In genomic region chr7:113548561-113548960, GRCh38 we compare ENCODE assay signal across 15 cellular contexts.
A peak's percentile ranks its signal among the peaks of the same experiment; 100 is the strongest.
DNase-seq lines count a peak whose midpoint lies in the region; ATAC-seq lines count a peak whose summit lies in the region.
"Had no signal": no experiment of that assay in that cellular context is flagged by ENCODE, and none has a peak within 500 bp of the region (broad histone marks: within the 10 kb centered on the region; RNA-seq: fewer than 3 reads in every experiment).

No MANE protein-coding gene starts in this region.

- H3K36me3 Mint-ChIP-seq in naive thymus-derived CD8-positive, alpha-beta T cell, result no peaks in the 10 kb centered on the region
- H3K36me3 Mint-ChIP-seq: IgD-negative memory B cell had no signal

- DNase-seq in ELR (ENCODE audit: low read depth) (peak; percentile 22), NCI-H226 (peak; percentile 40), ACHN (no peak), OCI-M1 (lab: John Stamatoyannopoulos, UW) (no peak)
- DNase-seq in naive thymus-derived CD8-positive, alpha-beta T cell, result no peak
- DNase-seq: activated CD4-positive, alpha-beta memory T cell treated with anti-CD3 and anti-CD28 coated beads, Interleukin-2, amount 10 ng/mL, durations not matched to agents 7 days and 5 days; caudate nucleus; NCI-H1105; occipital lobe; sigmoid colon; stimulated activated CD4-positive, alpha-beta T cell treated with anti-CD3 and anti-CD28 coated beads, Interleukin-2, amount 100 ng/mL, for 24 hours had no signal

- ATAC-seq in GM19351 (IDR thresholded peaks at IDR 0.05; ENCODE audit: unreplicated experiment), result peak; percentile 47
- peak; percentile 50 for ATAC-seq in HG02981 (IDR thresholded peaks at IDR 0.05; ENCODE audit: unreplicated experiment)
- ATAC-seq in GM21737 (IDR thresholded peaks at IDR 0.05; ENCODE audit: unreplicated experiment), result no peak
- no peak for ATAC-seq in naive thymus-derived CD8-positive, alpha-beta T cell

- POLR2A ChIA-PET in naive thymus-derived CD8-positive, alpha-beta T cell (lab: Charles Lee), result no interaction called here

- in situ Hi-C loops in ACHN (cut with HindIII; ENCODE audit: low pct_ligation_motif_present, low pct_unique_long_range_greater_than_20kb, low sequenced_read_pairs), result no loop called here

- H3K27me3 Mint-ChIP-seq in naive thymus-derived CD8-positive, alpha-beta T cell, result no peaks in the 10 kb centered on the region
- H3K27me3 Mint-ChIP-seq: activated CD4-positive, alpha-beta memory T cell treated with anti-CD3 and anti-CD28 coated beads, Interleukin-2, amount 10 ng/mL, durations not matched to agents 7 days and 5 days; IgD-negative memory B cell had no signal

- no peak overlapping the region for H3K4me3 Mint-ChIP-seq in naive thymus-derived CD8-positive, alpha-beta T cell
- H3K4me3 Mint-ChIP-seq: activated CD4-positive, alpha-beta memory T cell treated with anti-CD3 and anti-CD28 coated beads, Interleukin-2, amount 10 ng/mL, durations not matched to agents 7 days and 5 days; IgD-negative memory B cell had no signal

- no peaks in the 10 kb centered on the region for H3K4me1 Mint-ChIP-seq in naive thymus-derived CD8-positive, alpha-beta T cell
- H3K4me1 Mint-ChIP-seq: activated CD4-positive, alpha-beta memory T cell treated with anti-CD3 and anti-CD28 coated beads, Interleukin-2, amount 10 ng/mL, durations not matched to agents 7 days and 5 days had no signal

- H3K9me3 Mint-ChIP-seq in naive thymus-derived CD8-positive, alpha-beta T cell, result peaks cover 0 to 11% (median 2%) of the 10 kb centered on the region in 9 donors

- H3K27ac Mint-ChIP-seq in naive thymus-derived CD8-positive, alpha-beta T cell, result no peak overlapping the region
- H3K27ac Mint-ChIP-seq: activated CD4-positive, alpha-beta memory T cell treated with anti-CD3 and anti-CD28 coated beads, Interleukin-2, amount 10 ng/mL, durations not matched to agents 7 days and 5 days; IgD-negative memory B cell had no signal

Comparison
In these comparisons a context has a peak if more than half of its experiments do, and no peak if none do; other contexts are left out.
1. DNase-seq: peak in ELR (single experiment) and NCI-H226 (single experiment); none in ACHN (single experiment), naive thymus-derived CD8-positive, alpha-beta T cell (0 of 10) and OCI-M1 (single experiment).
2. ATAC-seq: peak in GM19351 (single experiment) and HG02981 (single experiment); none in GM21737 (single experiment) and naive thymus-derived CD8-positive, alpha-beta T cell (0 of 2).